In the genomic region with DNA sequence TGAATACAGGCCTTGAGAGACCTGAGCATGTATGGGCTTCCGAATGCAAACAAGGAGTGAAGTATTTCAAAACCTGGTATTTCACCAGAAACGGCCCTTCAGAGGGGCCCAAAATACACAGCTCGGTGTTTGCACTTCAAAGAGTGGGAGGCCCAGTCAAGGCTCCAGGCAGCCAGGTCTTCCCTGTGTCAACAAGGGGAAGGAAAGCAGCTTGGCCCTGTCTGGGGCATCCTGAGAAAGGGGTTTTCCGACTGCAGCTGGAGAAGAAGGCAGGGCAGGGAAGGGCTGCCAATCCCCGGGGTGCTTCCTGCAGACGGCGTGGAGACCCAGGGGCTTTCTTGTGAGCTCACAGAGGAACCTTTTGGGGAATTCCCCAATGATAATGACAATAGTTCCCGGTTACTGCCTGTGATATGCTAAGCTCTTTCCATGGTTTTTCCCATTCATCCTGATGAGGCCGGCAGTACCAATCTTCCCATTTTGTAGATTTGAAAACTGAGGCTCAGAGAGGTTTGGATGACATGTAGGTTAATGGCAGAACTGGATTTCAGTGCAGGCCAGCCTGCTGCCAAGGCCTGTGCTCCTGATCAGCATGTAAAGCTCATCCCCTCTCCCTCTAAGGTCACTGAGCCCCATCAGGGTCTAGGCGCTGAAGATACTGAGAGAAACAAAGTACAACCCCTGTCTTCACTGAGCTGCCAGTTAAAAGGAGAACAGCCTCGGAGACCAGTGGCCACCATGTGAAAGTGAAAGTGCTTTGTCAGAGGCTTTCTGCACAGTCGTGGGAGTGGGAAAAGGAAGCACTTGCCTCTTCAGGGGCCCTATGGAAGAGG, we compare ENCODE assay signal across 1 cellular context.
TF ChIP-seq lines count a peak whose summit lies in the region.

No MANE protein-coding gene starts in this region.

TF ChIP-seq in IMR-90, 13 proteins besides CTCF, POLR2A, EP300 and RAD21 (continued from another document):
- TF ChIP-seq, protein P1, sequence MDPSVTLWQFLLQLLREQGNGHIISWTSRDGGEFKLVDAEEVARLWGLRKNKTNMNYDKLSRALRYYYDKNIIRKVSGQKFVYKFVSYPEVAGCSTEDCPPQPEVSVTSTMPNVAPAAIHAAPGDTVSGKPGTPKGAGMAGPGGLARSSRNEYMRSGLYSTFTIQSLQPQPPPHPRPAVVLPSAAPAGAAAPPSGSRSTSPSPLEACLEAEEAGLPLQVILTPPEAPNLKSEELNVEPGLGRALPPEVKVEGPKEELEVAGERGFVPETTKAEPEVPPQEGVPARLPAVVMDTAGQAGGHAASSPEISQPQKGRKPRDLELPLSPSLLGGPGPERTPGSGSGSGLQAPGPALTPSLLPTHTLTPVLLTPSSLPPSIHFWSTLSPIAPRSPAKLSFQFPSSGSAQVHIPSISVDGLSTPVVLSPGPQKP (IDR thresholded peaks at IDR 0.05; ENCODE audit: borderline replicate concordance, low read depth, low read length): no peak
- no peak for TF ChIP-seq MXI1 (IDR thresholded peaks at IDR 0.05; ENCODE audit: borderline replicate concordance, low read depth, low read length)
- TF ChIP-seq MAFK (IDR thresholded peaks at IDR 0.05; ENCODE audit: low read depth, low read length): no peak
